ENCODE assay signal across 13 cellular contexts in genomic region chr1:228497206-228497605, GRCh38. TPM values are rescaled to one million over a fixed set of nuclear protein-coding genes. Genes with fewer than 3 reads are reported as not detected.
DNase-seq lines count a peak whose midpoint lies in the region; ATAC-seq and TF ChIP-seq lines count a peak whose summit lies in the region.
"Had no signal": no experiment of that assay in that cellular context is flagged by ENCODE, and none has a peak within 500 bp of the region (broad histone marks: within the 10 kb centered on the region; RNA-seq: fewer than 3 reads in every experiment).

No MANE protein-coding gene starts in this region.

- peaks cover 24% of the 10 kb centered on the region for H3K4me1 Mint-ChIP-seq in T-helper 17 cell
- no peaks in the 10 kb centered on the region for H3K4me1 Mint-ChIP-seq in endodermal cell
- H3K4me1 Mint-ChIP-seq in stimulated activated effector memory CD8-positive, alpha-beta T cell treated with anti-CD3 and anti-CD28 coated beads, Interleukin-12 subunit alpha, Interleukin-12 subunit beta, amount 100 ng/mL, for 72 hours = peaks cover 57% of the 10 kb centered on the region

- peak; percentile 41 for DNase-seq in activated effector memory CD4-positive, alpha-beta T cell treated with anti-CD3 and anti-CD28 coated beads, Interleukin-2, amount 50 U/mL, for 16 hours
- DNase-seq in activated effector memory CD4-positive, alpha-beta T cell treated with Interleukin-2 at 50 U/mL for 16 hours = no peak
- DNase-seq in T-helper 17 cell (no peak), endodermal cell (peak; percentile 34), Karpas-422 (no peak), globus pallidus (ENCODE audit: low spot score) (no peak)
- DNase-seq in stimulated activated effector memory CD8-positive, alpha-beta T cell treated with anti-CD3 and anti-CD28 coated beads, Interleukin-12 subunit alpha, Interleukin-12 subunit beta, amount 100 ng/mL, for 72 hours (ENCODE audit: low spot score in 2 of 2) = no peak
- DNase-seq: 8988T; Calu3; CD4-positive, alpha-beta T cell; DMS 273 treated with DMSO at 0.1 percent for 48 hours; HCEC 1CT had no signal

- H4K20me1 ChIP-seq in Karpas-422 (ENCODE audit: insufficient read depth, low read depth, low read length) = no peaks in the 10 kb centered on the region

- WGBS in endodermal cell (ENCODE audit: insufficient coverage in 1 of 2, insufficient read length in 1 of 2), 2 experiments = 45 to 83% methylated on average over 2 to 5 of the region's 5 CpGs

- H2AFZ ChIP-seq in Karpas-422 (ENCODE audit: low read length) = no peak overlapping the region

- H3K27me3 Mint-ChIP-seq in T-helper 17 cell (no peaks in the 10 kb centered on the region), endodermal cell (ENCODE audit: insufficient read depth) (peaks cover 36% of the 10 kb centered on the region)
- H3K27me3 Mint-ChIP-seq: CD4-positive, alpha-beta T cell had no signal

- H3K27me3 ChIP-seq in endodermal cell (ENCODE audit: control insufficient read depth, insufficient read depth, low read length, poor library complexity, severe bottlenecking) = peaks cover 24% of the 10 kb centered on the region
- no peaks in the 10 kb centered on the region for H3K27me3 ChIP-seq in Karpas-422 (ENCODE audit: low read length)
- H3K27me3 ChIP-seq: BLaER1 treated with 17β-estradiol and CSF1 and Interleukin-3, amounts not matched to agents 10 nM and 100 nM had no signal

- H3K9me3 ChIP-seq in T-helper 17 cell (ENCODE audit: control insufficient read depth, low read length, poor library complexity, severe bottlenecking) = no peaks in the 10 kb centered on the region
- no peaks in the 10 kb centered on the region for H3K9me3 ChIP-seq in endodermal cell (ENCODE audit: control insufficient read depth, low read length)
- no peaks in the 10 kb centered on the region for H3K9me3 ChIP-seq in Karpas-422 (ENCODE audit: low read length)
- H3K9me3 ChIP-seq: BLaER1 treated with 17β-estradiol and CSF1 and Interleukin-3, amounts not matched to agents 10 nM and 100 nM had no signal

- H3K36me3 Mint-ChIP-seq in T-helper 17 cell (ENCODE audit: low read depth) = peaks cover 17% of the 10 kb centered on the region
- peaks cover 33% of the 10 kb centered on the region for H3K36me3 Mint-ChIP-seq in endodermal cell (ENCODE audit: low read depth)
- H3K36me3 Mint-ChIP-seq in stimulated activated effector memory CD8-positive, alpha-beta T cell treated with anti-CD3 and anti-CD28 coated beads, Interleukin-12 subunit alpha, Interleukin-12 subunit beta, amount 100 ng/mL, for 72 hours = peaks cover 71% of the 10 kb centered on the region

- no peaks in the 10 kb centered on the region for H3K9me2 ChIP-seq in Karpas-422 (replicated peaks; ENCODE audit: insufficient read depth, low read length)

- H3K9ac ChIP-seq in endodermal cell (ENCODE audit: extremely low read depth, low read length, poor library complexity, severe bottlenecking) (no peak overlapping the region), Karpas-422 (ENCODE audit: low read length) (no peak overlapping the region)
- H3K9ac ChIP-seq: BLaER1 treated with 17β-estradiol and CSF1 and Interleukin-3, amounts not matched to agents 10 nM and 100 nM had no signal

- no peaks in the 10 kb centered on the region for H3K9me3 Mint-ChIP-seq in endodermal cell
- no peaks in the 10 kb centered on the region for H3K9me3 Mint-ChIP-seq in stimulated activated effector memory CD8-positive, alpha-beta T cell treated with anti-CD3 and anti-CD28 coated beads, Interleukin-12 subunit alpha, Interleukin-12 subunit beta, amount 100 ng/mL, for 72 hours
- H3K9me3 Mint-ChIP-seq: CD4-positive, alpha-beta T cell had no signal

- TF ChIP-seq CTCF in endodermal cell (conservative IDR thresholded peaks at IDR 0.05) = no peak

- H3K27ac Mint-ChIP-seq in T-helper 17 cell (no peak overlapping the region), endodermal cell (no peak overlapping the region)
- peak overlapping the region; percentile 16 for H3K27ac Mint-ChIP-seq in stimulated activated effector memory CD8-positive, alpha-beta T cell treated with anti-CD3 and anti-CD28 coated beads, Interleukin-12 subunit alpha, Interleukin-12 subunit beta, amount 100 ng/mL, for 72 hours
- H3K27ac Mint-ChIP-seq: CD4-positive, alpha-beta T cell had no signal

- H3K4me3 Mint-ChIP-seq in T-helper 17 cell (peak overlapping the region; percentile 52), endodermal cell (no peak overlapping the region)
- no peak overlapping the region for H3K4me3 Mint-ChIP-seq in stimulated activated effector memory CD8-positive, alpha-beta T cell treated with anti-CD3 and anti-CD28 coated beads, Interleukin-12 subunit alpha, Interleukin-12 subunit beta, amount 100 ng/mL, for 72 hours
- H3K4me3 Mint-ChIP-seq: CD4-positive, alpha-beta T cell had no signal

- peaks cover 22% of the 10 kb centered on the region for H3K36me3 ChIP-seq in endodermal cell (ENCODE audit: control insufficient read depth, insufficient read depth, low read length)
- H3K36me3 ChIP-seq in Karpas-422 (ENCODE audit: insufficient read depth, low read length) = peaks cover 16% of the 10 kb centered on the region; the same call in 1 of the 2 replicates

- no peaks in the 10 kb centered on the region for H3K4me1 ChIP-seq in endodermal cell (ENCODE audit: control insufficient read depth, insufficient read depth, low read length)
- H3K4me1 ChIP-seq in Karpas-422 (ENCODE audit: low read length) = peaks cover 33% of the 10 kb centered on the region

- H3K4me3 ChIP-seq in endodermal cell (ENCODE audit: low read length) (no peak overlapping the region), Karpas-422 (ENCODE audit: low read length) (no peak overlapping the region)
- H3K4me3 ChIP-seq: BLaER1 treated with 17β-estradiol and CSF1 and Interleukin-3, amounts not matched to agents 10 nM and 100 nM had no signal

- no peak for ATAC-seq in T-helper 17 cell
- ATAC-seq in stimulated activated effector memory CD8-positive, alpha-beta T cell treated with anti-CD3 and anti-CD28 coated beads, Interleukin-12 subunit alpha, Interleukin-12 subunit beta, amount 100 ng/mL, for 72 hours = no peak

- H3K79me2 ChIP-seq in Karpas-422 (ENCODE audit: low read length) = no peaks in the 10 kb centered on the region

- no peak overlapping the region for H3K27ac ChIP-seq in endodermal cell (ENCODE audit: low read depth, low read length)
- no peak overlapping the region for H3K27ac ChIP-seq in Karpas-422 (ENCODE audit: low read length)
- H3K27ac ChIP-seq: BLaER1 treated with 17β-estradiol and CSF1 and Interleukin-3, amounts not matched to agents 10 nM and 100 nM had no signal

- H3K4me2 ChIP-seq in Karpas-422 (ENCODE audit: low read depth, low read length, poor library complexity, severe bottlenecking) = no peak overlapping the region
- H3K4me2 ChIP-seq: BLaER1 treated with 17β-estradiol and CSF1 and Interleukin-3, amounts not matched to agents 10 nM and 100 nM had no signal

RNA-seq across cellular contexts. Expression of gene RNF187, which starts 10.0 kb away (rescaled TPM):
- total RNA-seq in T-helper 17 cell (10 to 100 TPM; 65.6 to 77.8 TPM), endodermal cell (100 to 1,000 TPM; 103 to 112 TPM)
- polyA plus RNA-seq in endodermal cell (2013, experiment 1 of 2) = 55.2 TPM
- 42.1 TPM for polyA plus RNA-seq in endodermal cell (2013, experiment 2 of 2)
- total RNA-seq in Karpas-422 (2014; rRNA removed; shearing (Covaris generic); ENCODE audit: low replicate concordance) = 127 and 268 TPM in 2 replicates

Comparison
In these comparisons a context has a peak if more than half of its experiments do, and no peak if none do; other contexts are left out.
1. DNase-seq: peak in activated effector memory CD4-positive, alpha-beta T cell treated with anti-CD3 and anti-CD28 coated beads, Interleukin-2, amount 50 U/mL, for 16 hours (single experiment) and endodermal cell (single experiment); none in activated effector memory CD4-positive, alpha-beta T cell treated with Interleukin-2 at 50 U/mL for 16 hours (single experiment), T-helper 17 cell (0 of 3), stimulated activated effector memory CD8-positive, alpha-beta T cell treated with anti-CD3 and anti-CD28 coated beads, Interleukin-12 subunit alpha, Interleukin-12 subunit beta, amount 100 ng/mL, for 72 hours (0 of 2), Karpas-422 (single experiment) and globus pallidus (single experiment).